ENCODE assay signal across 21 cellular contexts in the genomic region with DNA sequence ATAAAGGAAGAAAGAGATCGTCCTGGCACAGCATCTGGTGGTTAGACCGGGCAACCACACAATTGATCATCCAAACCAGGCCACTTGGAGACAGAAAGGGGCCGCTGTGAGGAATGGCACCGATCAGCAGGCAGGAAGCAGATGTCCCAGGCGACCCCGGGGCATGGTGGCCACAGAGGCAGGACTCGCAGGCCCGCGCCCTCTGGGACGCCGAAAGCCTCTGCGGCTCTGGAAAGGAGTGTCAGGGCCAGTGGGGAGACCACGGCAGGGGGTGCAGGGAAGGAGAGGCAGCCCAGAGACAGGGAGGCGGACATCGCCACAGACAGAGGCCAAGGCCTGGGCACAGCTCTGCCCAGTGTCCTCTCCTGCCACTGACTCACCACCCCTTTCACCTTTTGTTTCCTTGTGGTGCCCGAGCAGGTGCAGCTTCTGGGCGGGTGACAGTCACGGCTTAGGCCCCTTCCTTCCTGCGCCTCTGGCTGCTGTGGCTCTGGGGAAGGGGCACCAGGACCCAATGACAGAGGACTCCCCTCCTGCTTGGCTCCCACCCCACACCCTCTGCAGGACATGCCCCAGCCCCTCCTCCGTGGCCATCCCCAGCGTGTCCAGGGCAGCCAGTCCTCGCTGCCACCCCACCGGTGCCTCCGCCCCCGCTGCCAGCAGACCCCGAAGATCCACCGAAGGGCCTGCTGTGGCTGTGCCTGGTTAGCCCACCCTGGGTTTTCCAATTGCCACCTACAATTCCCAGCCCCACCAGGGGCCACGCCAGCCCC. TPM values are rescaled to one million over a fixed set of nuclear protein-coding genes. Genes with fewer than 3 reads are reported as not detected.
A peak's percentile ranks its signal among the peaks of the same experiment; 100 is the strongest.
DNase-seq lines count a peak whose midpoint lies in the region; ATAC-seq and TF ChIP-seq lines count a peak whose summit lies in the region.
"Had no signal": no experiment of that assay in that cellular context is flagged by ENCODE, and none has a peak within 500 bp of the region (broad histone marks: within the 10 kb centered on the region; RNA-seq: fewer than 3 reads in every experiment).

No MANE protein-coding gene starts in this region.

- ATAC-seq in HG03039 (IDR thresholded peaks at IDR 0.05; ENCODE audit: unreplicated experiment): no peak
- ATAC-seq: activated CD8-positive, alpha-beta T cell treated with anti-CD3 and anti-CD28 coated beads, Interleukin-2, amount 10 ng/mL, durations not matched to agents 7 days and 5 days; body of pancreas; T-helper 17 cell had no signal

- POLR2A ChIA-PET in MCF 10A (lab: Yijun Ruan, JAX): no interaction called here

- H3K27ac Mint-ChIP-seq in glutamatergic neuron (ENCODE audit: unreplicated experiment): peak overlapping the region; percentile 2
- no peak overlapping the region for H3K27ac Mint-ChIP-seq in MCF 10A (ENCODE audit: low read depth, unreplicated experiment)
- H3K27ac Mint-ChIP-seq in activated naive CD4-positive, alpha-beta T cell treated with anti-CD3 and anti-CD28 coated beads, Interleukin-2, amount 10 ng/mL, durations not matched to agents 7 days and 5 days: no peak overlapping the region
- H3K27ac Mint-ChIP-seq: activated CD8-positive, alpha-beta T cell treated with anti-CD3 and anti-CD28 coated beads, Interleukin-2, amount 10 ng/mL, durations not matched to agents 7 days and 5 days; CD8-positive, alpha-beta memory T cell; T-helper 17 cell had no signal

- no peak for TF ChIP-seq CTCF in glutamatergic neuron (IDR thresholded peaks at IDR 0.05; ENCODE audit: partially characterized antibody, unreplicated experiment)
- no peak for TF ChIP-seq CTCF in sigmoid colon (IDR thresholded peaks at IDR 0.05)
- TF ChIP-seq CTCF in MCF 10A (IDR thresholded peaks at IDR 0.05; ENCODE audit: unreplicated experiment): no peak

- DNase-seq in activated CD4-positive, CD25-positive, alpha-beta regulatory T cell treated with anti-CD3 and anti-CD28 coated beads, Interleukin-2, amount 50 U/mL, for 72 hours: peak; percentile 24
- DNase-seq in activated CD4-positive, CD25-positive, alpha-beta regulatory T cell (lab: John Stamatoyannopoulos, UW): no peak
- DNase-seq in MV-4-11 (lab: John Stamatoyannopoulos, UW) (peak; percentile 11), glutamatergic neuron (peak; percentile 12), sigmoid colon (peak; percentile 58), MCF 10A (ENCODE audit: unreplicated experiment) (no peak)
- no peak for DNase-seq in activated naive CD4-positive, alpha-beta T cell treated with anti-CD3 and anti-CD28 coated beads, Interleukin-2, amount 10 ng/mL, durations not matched to agents 7 days and 5 days
- DNase-seq: 8988T; activated CD8-positive, alpha-beta T cell treated with anti-CD3 and anti-CD28 coated beads, Interleukin-2, amount 10 ng/mL, durations not matched to agents 7 days and 5 days; CD8-positive, alpha-beta memory T cell; KG1; NCI-H1417 treated with DMSO at 0.1 percent for 48 hours; NCI-H2081 treated with DMSO at 0.1 percent for 48 hours; NCI-H774; stimulated activated naive CD4-positive, alpha-beta T cell treated with Interleukin-2 at 50 U/mL for 16 hours; T-helper 17 cell; testis had no signal

- no peak for TF ChIP-seq EP300 in sigmoid colon (IDR thresholded peaks at IDR 0.05)

- intact Hi-C loops in sigmoid colon (cut with DNase I): no loop called here
- intact Hi-C loops in MCF 10A (cut with micrococcal nuclease): no loop called here

- H3K4me1 Mint-ChIP-seq in glutamatergic neuron (ENCODE audit: low read depth, unreplicated experiment): peaks cover 6% of the 10 kb centered on the region
- H3K4me1 Mint-ChIP-seq in MCF 10A (ENCODE audit: insufficient read depth, unreplicated experiment): no peaks in the 10 kb centered on the region
- peaks cover 6% of the 10 kb centered on the region for H3K4me1 Mint-ChIP-seq in activated naive CD4-positive, alpha-beta T cell treated with anti-CD3 and anti-CD28 coated beads, Interleukin-2, amount 10 ng/mL, durations not matched to agents 7 days and 5 days

- H3K4me3 Mint-ChIP-seq in glutamatergic neuron (ENCODE audit: unreplicated experiment): no peak overlapping the region
- no peak overlapping the region for H3K4me3 Mint-ChIP-seq in MCF 10A (ENCODE audit: unreplicated experiment)
- H3K4me3 Mint-ChIP-seq in activated naive CD4-positive, alpha-beta T cell treated with anti-CD3 and anti-CD28 coated beads, Interleukin-2, amount 10 ng/mL, durations not matched to agents 7 days and 5 days: no peak overlapping the region
- H3K4me3 Mint-ChIP-seq: activated CD8-positive, alpha-beta T cell treated with anti-CD3 and anti-CD28 coated beads, Interleukin-2, amount 10 ng/mL, durations not matched to agents 7 days and 5 days; CD8-positive, alpha-beta memory T cell; neural crest cell; T-helper 17 cell had no signal

- H3K9me3 Mint-ChIP-seq in glutamatergic neuron (ENCODE audit: unreplicated experiment) (peaks cover 12% of the 10 kb centered on the region), MCF 10A (ENCODE audit: unreplicated experiment) (no peaks in the 10 kb centered on the region)
- no peaks in the 10 kb centered on the region for H3K9me3 Mint-ChIP-seq in activated naive CD4-positive, alpha-beta T cell treated with anti-CD3 and anti-CD28 coated beads, Interleukin-2, amount 10 ng/mL, durations not matched to agents 7 days and 5 days
- H3K9me3 Mint-ChIP-seq: neural crest cell had no signal

- H3K36me3 ChIP-seq in sigmoid colon: no peaks in the 10 kb centered on the region

- no peak overlapping the region for H3K4me3 ChIP-seq in sigmoid colon
- H3K4me3 ChIP-seq: body of pancreas, SK-N-MC, testis had no signal

- no peaks in the 10 kb centered on the region for H3K27me3 ChIP-seq in sigmoid colon
- H3K27me3 ChIP-seq: body of pancreas, testis had no signal

- no peaks in the 10 kb centered on the region for H3K9me3 ChIP-seq in sigmoid colon
- H3K9me3 ChIP-seq: body of pancreas, testis had no signal

- CTCF ChIA-PET in MCF 10A (lab: Yijun Ruan, JAX): no interaction called here
- CTCF ChIA-PET in activated naive CD4-positive, alpha-beta T cell treated with anti-CD3 and anti-CD28 coated beads, Interleukin-2, amount 10 ng/mL, durations not matched to agents 7 days and 5 days (lab: Charles Lee): no interaction called here

- H3K4me1 ChIP-seq in sigmoid colon: peaks cover 0 to 17% (median 16%) of the 10 kb centered on the region in 4 donors
- H3K4me1 ChIP-seq: body of pancreas had no signal

- H3K36me3 Mint-ChIP-seq in glutamatergic neuron (ENCODE audit: unreplicated experiment) (peaks cover 7% of the 10 kb centered on the region), MCF 10A (ENCODE audit: insufficient read depth, unreplicated experiment) (no peaks in the 10 kb centered on the region)
- H3K36me3 Mint-ChIP-seq in activated naive CD4-positive, alpha-beta T cell treated with anti-CD3 and anti-CD28 coated beads, Interleukin-2, amount 10 ng/mL, durations not matched to agents 7 days and 5 days: no peaks in the 10 kb centered on the region
- H3K36me3 Mint-ChIP-seq: CD8-positive, alpha-beta memory T cell had no signal

- no peak overlapping the region for H3K27ac ChIP-seq in sigmoid colon
- H3K27ac ChIP-seq: body of pancreas, SK-N-MC, testis had no signal

- no TSS peak for BruUV-seq in MCF 10A (replicated peaks; lab: Mats Ljungman, UMichigan)

- WGBS in sigmoid colon, 2 donors: 79 to 87% methylated on average over 28 of the region's 28 CpGs

- peaks cover 12% of the 10 kb centered on the region for H3K27me3 Mint-ChIP-seq in glutamatergic neuron (ENCODE audit: unreplicated experiment)
- no peaks in the 10 kb centered on the region for H3K27me3 Mint-ChIP-seq in MCF 10A (ENCODE audit: insufficient read depth, unreplicated experiment)
- no peaks in the 10 kb centered on the region for H3K27me3 Mint-ChIP-seq in activated naive CD4-positive, alpha-beta T cell treated with anti-CD3 and anti-CD28 coated beads, Interleukin-2, amount 10 ng/mL, durations not matched to agents 7 days and 5 days

- no peak for TF ChIP-seq POLR2A in sigmoid colon (IDR thresholded peaks at IDR 0.05)

RNA-seq across cellular contexts. Expression of gene STK32C, which starts 10.9 kb away (rescaled TPM):
- total RNA-seq in glutamatergic neuron (ENCODE audit: unreplicated experiment) (69.2 TPM), sigmoid colon (1 to 10 TPM; 4.3 to 8.4 (median 6.1) TPM), MCF 10A (2022) (20.7 and 21.2 TPM in 2 replicates)
- 10 to 100 TPM; 10.4 to 12.8 (median 12.6) TPM for polyA plus RNA-seq in sigmoid colon

RNA-seq across cellular contexts. Expression of gene LRRC27, which starts 35.1 kb away (rescaled TPM):
- total RNA-seq in glutamatergic neuron (ENCODE audit: unreplicated experiment): 13.8 TPM
- total RNA-seq in sigmoid colon: 10 to 100 TPM in 1 of 4 donors, 1 to 10 TPM in 3; 6.1 to 15.5 (median 8.1) TPM
- 1 to 10 TPM; 1.4 to 6.2 (median 1.8) TPM for polyA plus RNA-seq in sigmoid colon
- total RNA-seq in MCF 10A (2022): 9.1 and 10.4 TPM in 2 replicates

Comparison
In these comparisons a context has a peak if more than half of its experiments do, and no peak if none do; other contexts are left out.
1. DNase-seq: peak in activated CD4-positive, CD25-positive, alpha-beta regulatory T cell treated with anti-CD3 and anti-CD28 coated beads, Interleukin-2, amount 50 U/mL, for 72 hours (single experiment), MV-4-11 (single experiment), glutamatergic neuron (single experiment) and sigmoid colon (single experiment); none in activated CD4-positive, CD25-positive, alpha-beta regulatory T cell (0 of 4), MCF 10A (single experiment) and activated naive CD4-positive, alpha-beta T cell treated with anti-CD3 and anti-CD28 coated beads, Interleukin-2, amount 10 ng/mL, durations not matched to agents 7 days and 5 days (single experiment).